9 cellular contexts compared by ENCODE assay signal in the genomic region with DNA sequence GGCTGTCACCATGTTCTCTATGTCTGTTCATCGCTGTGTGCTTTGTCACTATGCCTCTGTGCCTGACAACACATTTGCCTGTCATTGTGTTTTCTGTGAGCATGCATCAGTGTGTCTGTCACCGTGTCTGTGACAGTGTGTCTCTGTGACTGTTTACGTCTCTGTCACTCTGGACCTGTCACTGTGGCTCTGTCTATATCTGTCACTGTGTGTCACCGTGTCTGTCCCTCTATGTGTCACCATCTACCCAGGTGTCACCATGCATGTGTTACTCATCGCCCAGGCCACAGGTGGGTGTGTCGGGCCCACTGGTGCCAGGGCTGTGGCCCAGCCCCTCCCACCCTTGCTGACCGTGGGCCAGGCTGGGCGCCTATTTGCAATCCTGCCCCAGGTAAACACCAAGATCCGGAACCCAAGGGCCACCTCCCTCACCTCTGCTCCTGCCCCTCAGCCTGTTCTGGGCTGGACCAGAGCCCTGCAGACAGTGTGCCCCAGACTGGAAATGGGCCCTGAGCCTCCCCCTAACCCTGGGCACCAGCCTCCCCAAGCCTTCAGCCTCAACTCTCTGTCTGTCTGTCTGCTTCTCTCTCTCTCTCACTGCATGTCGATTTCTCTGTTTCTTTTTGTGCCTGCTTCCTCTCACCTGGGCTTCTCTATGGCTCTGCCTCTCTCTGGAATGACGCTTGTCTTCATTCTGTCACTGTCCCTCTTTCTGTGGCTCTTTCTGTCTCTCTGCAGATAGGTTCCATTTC. TPM values are rescaled to one million over a fixed set of nuclear protein-coding genes. Genes with fewer than 3 reads are reported as not detected.
DNase-seq lines count a peak whose midpoint lies in the region; ATAC-seq and TF ChIP-seq lines count a peak whose summit lies in the region.
"Had no signal": no experiment of that assay in that cellular context is flagged by ENCODE, and none has a peak within 500 bp of the region (broad histone marks: within the 10 kb centered on the region; RNA-seq: fewer than 3 reads in every experiment).

No MANE protein-coding gene starts in this region.

- intact Hi-C loops in Calu3 (cut with micrococcal nuclease; ENCODE audit: unreplicated experiment) = no loop called here

- H3K27ac Mint-ChIP-seq in Calu3 (ENCODE audit: unreplicated experiment) = peak overlapping the region; percentile 35
- no peak overlapping the region for H3K27ac Mint-ChIP-seq in activated T-cell treated with anti-CD3 and anti-CD28 coated beads, Interleukin-2, amount 50 U/mL, for 72 hours

- H3K4me3 Mint-ChIP-seq in Calu3 (ENCODE audit: low read depth, unreplicated experiment) = peak overlapping the region; percentile 25
- peak overlapping the region in 1 of 2 donors; percentile 38 for H3K4me3 Mint-ChIP-seq in activated T-cell treated with anti-CD3 and anti-CD28 coated beads, Interleukin-2, amount 50 U/mL, for 72 hours

- peak; percentile 76 for DNase-seq in Calu3
- DNase-seq in activated T-cell treated with anti-CD3 and anti-CD28 coated beads, Interleukin-2, amount 50 U/mL, for 72 hours = peak; percentile 51 to 63
- DNase-seq in myocyte (ENCODE audit: low read depth) = peak; percentile 28
- DNase-seq: midbrain, NCI-H1417 treated with DMSO at 0.1 percent for 48 hours, WERI-Rb-1 had no signal

- ATAC-seq in activated T-cell treated with anti-CD3 and anti-CD28 coated beads, Interleukin-2, amount 50 U/mL, for 72 hours (replicated peaks in 1 of 2) = peak; percentile 88 to 89
- no peak for ATAC-seq in HG03442 (IDR thresholded peaks at IDR 0.05; ENCODE audit: unreplicated experiment)
- no peak for ATAC-seq in HG03097 (IDR thresholded peaks at IDR 0.05; ENCODE audit: low FRiP score, unreplicated experiment)
- ATAC-seq in HG03469 (IDR thresholded peaks at IDR 0.05; ENCODE audit: unreplicated experiment) = no peak

- no TSS peak for BruUV-seq in Calu3 (replicated peaks; lab: Mats Ljungman, UMichigan)

- no peaks in the 10 kb centered on the region for H3K9me3 Mint-ChIP-seq in Calu3 (ENCODE audit: low read depth, unreplicated experiment)
- no peaks in the 10 kb centered on the region for H3K9me3 Mint-ChIP-seq in activated T-cell treated with anti-CD3 and anti-CD28 coated beads, Interleukin-2, amount 50 U/mL, for 72 hours

- CTCF ChIA-PET in Calu3 (lab: Charles Lee) = interaction anchor here (0.5 kb wide), 1 partner anchor 9 kb away, joined by 5 read pairs; no protein-coding TSS in a partner anchor

- H3K36me3 Mint-ChIP-seq in Calu3 (ENCODE audit: insufficient read depth, unreplicated experiment) = peaks cover 29% of the 10 kb centered on the region
- H3K36me3 Mint-ChIP-seq in activated T-cell treated with anti-CD3 and anti-CD28 coated beads, Interleukin-2, amount 50 U/mL, for 72 hours (ENCODE audit: insufficient read depth in 2 of 2) = peaks cover 0 to under 1% of the 10 kb centered on the region in 2 donors

- no peaks in the 10 kb centered on the region for H3K27me3 Mint-ChIP-seq in Calu3 (ENCODE audit: unreplicated experiment)
- peaks cover 13% of the 10 kb centered on the region for H3K27me3 Mint-ChIP-seq in activated T-cell treated with anti-CD3 and anti-CD28 coated beads, Interleukin-2, amount 50 U/mL, for 72 hours (ENCODE audit: low read depth)

- H3K4me1 Mint-ChIP-seq in Calu3 (ENCODE audit: low read depth, unreplicated experiment) = peaks cover 55% of the 10 kb centered on the region
- H3K4me1 Mint-ChIP-seq in activated T-cell treated with anti-CD3 and anti-CD28 coated beads, Interleukin-2, amount 50 U/mL, for 72 hours (ENCODE audit: low read depth) = peaks cover 47% of the 10 kb centered on the region

- no peak for TF ChIP-seq CTCF in Calu3 (IDR thresholded peaks at IDR 0.05; ENCODE audit: unreplicated experiment)

RNA-seq across cellular contexts. Expression of a gene that starts 7.7 kb away (rescaled TPM):
- total RNA-seq in Calu3 (2022) (36.9 and 37.4 TPM in 2 replicates), myocyte (45.1 and 52.6 TPM in 2 replicates)
- 10 to 100 TPM; 16.3 to 19.9 TPM for total RNA-seq in activated T-cell treated with anti-CD3 and anti-CD28 coated beads, Interleukin-2, amount 50 U/mL, for 72 hours
- 16.9 TPM for polyA plus RNA-seq in myocyte (2012)

RNA-seq across cellular contexts. Expression of a gene that starts 14.1 kb away (rescaled TPM):
- total RNA-seq in Calu3 (2022) (12.1 and 19.9 TPM in 2 replicates), myocyte (not detected in 2 replicates)
- total RNA-seq in activated T-cell treated with anti-CD3 and anti-CD28 coated beads, Interleukin-2, amount 50 U/mL, for 72 hours = 1 to 10 TPM in 1 of 2 donors, under 1 TPM in 1; 0.88 to 1.6 TPM
- not detected for polyA plus RNA-seq in myocyte (2012)

RNA-seq across cellular contexts. Expression of a gene that starts 15.3 kb away (rescaled TPM):
- total RNA-seq in Calu3 (2022) = 130 and 135 TPM in 2 replicates
- 100 to 1,000 TPM in 1 of 2 donors, 10 to 100 TPM in 1; 95.5 to 112 TPM for total RNA-seq in activated T-cell treated with anti-CD3 and anti-CD28 coated beads, Interleukin-2, amount 50 U/mL, for 72 hours
- 39.8 and 40.5 TPM in 2 replicates for total RNA-seq in myocyte
- 61.4 TPM for polyA plus RNA-seq in myocyte (2012)

RNA-seq across cellular contexts. Expression of a gene that starts 24.2 kb away (rescaled TPM):
- total RNA-seq in Calu3 (2022) = 11.9 and 13.1 TPM in 2 replicates
- 10 to 100 TPM in 1 of 2 donors, 1 to 10 TPM in 1; 9.2 to 10.9 TPM for total RNA-seq in activated T-cell treated with anti-CD3 and anti-CD28 coated beads, Interleukin-2, amount 50 U/mL, for 72 hours
- 5.1 and 5.8 TPM in 2 replicates for total RNA-seq in myocyte
- polyA plus RNA-seq in myocyte (2012) = 9.3 TPM

RNA-seq across cellular contexts. Expression of a gene that starts 36.4 kb away (rescaled TPM):
- total RNA-seq in Calu3 (2022) (not detected in 2 replicates), myocyte (not detected in 2 replicates)
- total RNA-seq in activated T-cell treated with anti-CD3 and anti-CD28 coated beads, Interleukin-2, amount 50 U/mL, for 72 hours = not detected
- polyA plus RNA-seq in myocyte (2012) = not detected

Comparison
In these comparisons a context has a peak if more than half of its experiments do, and no peak if none do; other contexts are left out.
1. ATAC-seq: peak in activated T-cell treated with anti-CD3 and anti-CD28 coated beads, Interleukin-2, amount 50 U/mL, for 72 hours (2 of 2); none in HG03442 (single experiment), HG03097 (single experiment) and HG03469 (single experiment).
2. Peak in every context shown above with its lines, with median percentiles within 50 percentile points of each other: DNase-seq.